ENCODE assay signal across 8 cellular contexts in genomic region chr11:64918056-64918455, GRCh38. TPM values are rescaled to one million over a fixed set of nuclear protein-coding genes. Genes with fewer than 3 reads are reported as not detected.
DNase-seq lines count a peak whose midpoint lies in the region; ATAC-seq, FAIRE-seq and TF ChIP-seq lines count a peak whose summit lies in the region.

No MANE protein-coding gene starts in this region.

- peak overlapping the region; percentile 59 to 76 for H3K27ac ChIP-seq in ascending aorta
- H3K27ac ChIP-seq in keratinocyte (ENCODE audit: control insufficient read depth, insufficient read depth, low read length), result peak overlapping the region; percentile 76
- peak overlapping the region; percentile 82 for H3K27ac ChIP-seq in substantia nigra (ENCODE audit: low read depth, low read length, poor library complexity, severe bottlenecking)

- DNase-seq in EL (peak; percentile 60), LNCaP clone FGC (ENCODE audit: low read depth) (no peak), ascending aorta (ENCODE audit: low spot score in 2 of 2) (peak in 1 of 2 donors; percentile 65), keratinocyte (ENCODE audit: low read depth, low spot score) (no peak), substantia nigra (lab: John Stamatoyannopoulos, UW) (peak in 2 of 49 donors; percentile 7)

- no peaks in the 10 kb centered on the region for H3K9me1 ChIP-seq in keratinocyte (ENCODE audit: control insufficient read depth, extremely low read depth, insufficient read depth, low read length)

- dilution Hi-C loops in keratinocyte (cut with MboI; ENCODE audit: extremely low pct_ligation_motif_present, low sequenced_read_pairs), result no loop called here

- no peak for ATAC-seq in GM18858 (IDR thresholded peaks at IDR 0.05; ENCODE audit: unreplicated experiment)
- no peak for ATAC-seq in HG03571 (IDR thresholded peaks at IDR 0.05; ENCODE audit: unreplicated experiment)
- no peak for ATAC-seq in HG03135 (IDR thresholded peaks at IDR 0.05; ENCODE audit: unreplicated experiment)

- no peaks in the 10 kb centered on the region for H3K27me3 ChIP-seq in ascending aorta
- no peaks in the 10 kb centered on the region for H3K27me3 ChIP-seq in keratinocyte (ENCODE audit: control insufficient read depth, extremely low read depth, insufficient read depth, low read length)

- H2AFZ ChIP-seq in keratinocyte (ENCODE audit: control insufficient read depth, low read length), result peak overlapping the region; percentile 76

- peak overlapping the region; percentile 100 for H3K4me2 ChIP-seq in keratinocyte (ENCODE audit: control insufficient read depth, extremely low read depth, insufficient read depth, low read depth, low read length)

- H3K79me2 ChIP-seq in keratinocyte (ENCODE audit: control insufficient read depth, insufficient read depth, low read length), result peaks cover 14% of the 10 kb centered on the region

- H3K4me1 ChIP-seq in ascending aorta (peaks cover 6 to 19% of the 10 kb centered on the region in 2 donors), keratinocyte (ENCODE audit: control insufficient read depth, extremely low read depth, insufficient read depth, low read length) (peaks cover 13% of the 10 kb centered on the region)

- H3K9me3 ChIP-seq in ascending aorta (no peaks in the 10 kb centered on the region), keratinocyte (ENCODE audit: control insufficient read depth, low read depth, low read length) (no peaks in the 10 kb centered on the region)

- peaks cover 13 to 14% of the 10 kb centered on the region in 2 donors for H3K36me3 ChIP-seq in ascending aorta
- H3K36me3 ChIP-seq in keratinocyte (ENCODE audit: control insufficient read depth in 2 of 2, extremely low read depth in 1 of 2, insufficient read depth in 2 of 2, low read length in 2 of 2), result peaks cover 0 to 11% of the 10 kb centered on the region in 2 experiments

- FAIRE-seq in keratinocyte (lab: Jason Lieb, UNC), result no peak

- TF ChIP-seq CTCF in LNCaP clone FGC (IDR thresholded peaks at IDR 0.05; ENCODE audit: control insufficient read depth, extremely low read depth, insufficient read depth), result peak; percentile 17; the same call in 1 of the 2 replicates
- peak in 2 of 3 experiments; percentile 16 to 24 for TF ChIP-seq CTCF in ascending aorta (IDR thresholded peaks at IDR 0.05)
- TF ChIP-seq CTCF in keratinocyte (optimal IDR thresholded peaks at IDR 0.05 in 1 of 3, IDR thresholded peaks at IDR 0.05 in 1 of 3, conservative IDR thresholded peaks at IDR 0.05 in 1 of 3; ENCODE audit: extremely low read depth in 1 of 3, insufficient read depth in 2 of 3, low read length in 3 of 3), result peak in 1 of 3 experiments; percentile 22

- intact Hi-C loops in ascending aorta (cut with DNase I), result loop anchor here (5.0 kb wide), 2 partner anchors 179 to 199 kb away; partner anchors contain the start of genes VPS51 and ZNHIT2

- H3K9ac ChIP-seq in keratinocyte (ENCODE audit: control insufficient read depth, extremely low read depth, insufficient read depth, low read length), result peak overlapping the region; percentile 95

- H3K4me3 ChIP-seq in LNCaP clone FGC (ENCODE audit: low read depth, low read length) (peak overlapping the region; percentile 98), ascending aorta (peak overlapping the region; percentile 57 to 92), keratinocyte (ENCODE audit: control insufficient read depth in 2 of 3, extremely low read depth in 1 of 3, insufficient read depth in 2 of 3, low read depth in 1 of 3, low read length in 3 of 3) (peak overlapping the region; percentile 71 to 89 (median 87))

- H4K20me1 ChIP-seq in keratinocyte (ENCODE audit: control insufficient read depth, extremely low read depth, insufficient read depth, low read length), result no peaks in the 10 kb centered on the region

RNA-seq across cellular contexts. Expression of gene ATG2A, which starts 1.0 kb away (rescaled TPM):
- 39.5 TPM for total RNA-seq in ascending aorta
- 2.4 to 5.7 TPM (median 4.5 TPM) in 3 replicates for polyA plus RNA-seq in keratinocyte
- 8.6 TPM for polyA plus RNA-seq in keratinocyte (2011; ENCODE audit: low read depth)
- polyA plus RNA-seq in keratinocyte (2011; cell fraction: cytosol; rRNA removed), result 3.0 and 6.4 TPM in 2 replicates
- polyA plus RNA-seq in keratinocyte (2011; cell fraction: nucleus; rRNA removed), result 15.8 and 21.8 TPM in 2 replicates
- 13.5 and 26.7 TPM in 2 replicates for polyA plus RNA-seq in keratinocyte (2012; ENCODE audit: low replicate concordance)
- 7.6 to 19.2 TPM (median 9.6 TPM) in 3 replicates for polyA minus RNA-seq in keratinocyte
- polyA minus RNA-seq in keratinocyte (2011; cell fraction: cytosol; rRNA and poly(A)+ RNA removed), result 27.4 TPM
- 18.6 and 21.2 TPM in 2 replicates for polyA minus RNA-seq in keratinocyte (2011; cell fraction: nucleus; rRNA and poly(A)+ RNA removed)

RNA-seq across cellular contexts. Expression of gene PPP2R5B, which starts 6.4 kb away (rescaled TPM):
- 115 TPM for total RNA-seq in ascending aorta
- 13.7 to 20.6 TPM (median 16.4 TPM) in 3 replicates for polyA plus RNA-seq in keratinocyte
- polyA plus RNA-seq in keratinocyte (2011; ENCODE audit: low read depth), result 7.8 TPM
- polyA plus RNA-seq in keratinocyte (2011; cell fraction: cytosol; rRNA removed), result 16.3 and 20.1 TPM in 2 replicates
- polyA plus RNA-seq in keratinocyte (2011; cell fraction: nucleus; rRNA removed), result 38.1 and 45.2 TPM in 2 replicates
- 14.8 and 20.4 TPM in 2 replicates for polyA plus RNA-seq in keratinocyte (2012; ENCODE audit: low replicate concordance)
- 11.6 to 19.6 TPM (median 15.0 TPM) in 3 replicates for polyA minus RNA-seq in keratinocyte
- 12.9 TPM for polyA minus RNA-seq in keratinocyte (2011; cell fraction: cytosol; rRNA and poly(A)+ RNA removed)
- polyA minus RNA-seq in keratinocyte (2011; cell fraction: nucleus; rRNA and poly(A)+ RNA removed), result 9.4 and 19.5 TPM in 2 replicates

RNA-seq across cellular contexts. Expression of gene GPHA2, which starts 17.6 kb away (rescaled TPM):
- not detected for total RNA-seq in ascending aorta
- polyA plus RNA-seq in keratinocyte, result 0.08 TPM in 1 of 3 replicates, not detected in the others
- not detected for polyA plus RNA-seq in keratinocyte (2011; ENCODE audit: low read depth)
- 0.16 and 0.34 TPM in 2 replicates for polyA plus RNA-seq in keratinocyte (2011; cell fraction: cytosol; rRNA removed)
- not detected in 2 replicates for polyA plus RNA-seq in keratinocyte (2011; cell fraction: nucleus; rRNA removed)
- polyA plus RNA-seq in keratinocyte (2012; ENCODE audit: low replicate concordance), result 0.22 TPM in 1 of 2 replicates, not detected in the other
- polyA minus RNA-seq in keratinocyte, result not detected in 3 replicates
- not detected for polyA minus RNA-seq in keratinocyte (2011; cell fraction: cytosol; rRNA and poly(A)+ RNA removed)
- polyA minus RNA-seq in keratinocyte (2011; cell fraction: nucleus; rRNA and poly(A)+ RNA removed), result not detected in 2 replicates

RNA-seq across cellular contexts. Expression of gene EHD1, which starts 39.6 kb away (rescaled TPM):
- total RNA-seq in ascending aorta, result 216 TPM
- 73.9 to 192 TPM (median 75.6 TPM) in 3 replicates for polyA plus RNA-seq in keratinocyte
- polyA plus RNA-seq in keratinocyte (2011; ENCODE audit: low read depth), result 89.7 TPM
- polyA plus RNA-seq in keratinocyte (2011; cell fraction: cytosol; rRNA removed), result 69.4 and 117 TPM in 2 replicates
- polyA plus RNA-seq in keratinocyte (2011; cell fraction: nucleus; rRNA removed), result 139 and 148 TPM in 2 replicates
- 50.2 and 134 TPM in 2 replicates for polyA plus RNA-seq in keratinocyte (2012; ENCODE audit: low replicate concordance)
- polyA minus RNA-seq in keratinocyte, result 107 to 412 TPM (median 144 TPM) in 3 replicates
- 120 TPM for polyA minus RNA-seq in keratinocyte (2011; cell fraction: cytosol; rRNA and poly(A)+ RNA removed)
- 91.0 and 135 TPM in 2 replicates for polyA minus RNA-seq in keratinocyte (2011; cell fraction: nucleus; rRNA and poly(A)+ RNA removed)

RNA-seq across cellular contexts. Expression of gene MAJIN, which starts 53.9 kb away (rescaled TPM):
- total RNA-seq in ascending aorta, result not detected
- 0.09 TPM in 1 of 3 replicates, not detected in the others for polyA plus RNA-seq in keratinocyte
- not detected for polyA plus RNA-seq in keratinocyte (2011; ENCODE audit: low read depth)
- not detected in 2 replicates for polyA plus RNA-seq in keratinocyte (2011; cell fraction: cytosol; rRNA removed)
- polyA plus RNA-seq in keratinocyte (2011; cell fraction: nucleus; rRNA removed), result not detected in 2 replicates
- 0.17 TPM in 1 of 2 replicates, not detected in the other for polyA plus RNA-seq in keratinocyte (2012; ENCODE audit: low replicate concordance)
- polyA minus RNA-seq in keratinocyte, result not detected in 3 replicates
- polyA minus RNA-seq in keratinocyte (2011; cell fraction: cytosol; rRNA and poly(A)+ RNA removed), result not detected
- not detected in 2 replicates for polyA minus RNA-seq in keratinocyte (2011; cell fraction: nucleus; rRNA and poly(A)+ RNA removed)
